ENCODE assay signal across 1 cellular context in the genomic region with DNA sequence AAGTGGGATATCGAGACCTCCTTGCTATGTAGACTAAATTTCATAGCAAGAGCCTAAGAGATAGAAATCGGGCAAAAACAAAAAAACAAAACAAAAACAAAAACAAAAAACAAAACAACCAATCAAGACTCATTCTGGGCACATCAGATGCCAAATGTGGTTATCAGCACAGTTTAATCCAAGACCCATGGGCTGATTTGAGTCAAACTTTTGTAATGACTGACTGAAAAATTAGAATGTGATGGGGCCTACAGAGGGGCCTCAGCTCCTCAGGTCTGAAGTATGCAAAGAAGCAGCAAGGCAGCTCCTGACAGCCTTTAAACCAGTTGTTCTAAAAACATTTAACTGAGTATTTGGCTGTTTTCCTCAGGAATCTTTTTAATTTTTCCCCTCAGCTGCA.
TF ChIP-seq lines count a peak whose summit lies in the region.

No MANE protein-coding gene starts in this region.

TF ChIP-seq in GM12878, 131 proteins besides CTCF, POLR2A, EP300 and RAD21:
- TF ChIP-seq CHD1 (IDR thresholded peaks at IDR 0.05; ENCODE audit: low read depth, low read length) (no peak), SRF (IDR thresholded peaks at IDR 0.05; ENCODE audit: low read depth in 2 of 2, low read length in 2 of 2) (0 out of 4 replicates have a peak, but pooled peaks of 1 of the 2 experiments have one; percentile 60), CBFB (IDR thresholded peaks at IDR 0.05; ENCODE audit: low read depth) (0 out of 2 replicates have a peak, but pooled peaks have one; percentile 51), BHLHE40 (IDR thresholded peaks at IDR 0.05; ENCODE audit: borderline replicate concordance in 1 of 2, low read depth in 2 of 2, low read length in 1 of 2) (no peak), NFYA (IDR thresholded peaks at IDR 0.05; ENCODE audit: borderline replicate concordance, low read depth, low read length) (no peak), FOS (IDR thresholded peaks at IDR 0.05; ENCODE audit: borderline replicate concordance, extremely low read depth, insufficient read length) (no peak), CREM (IDR thresholded peaks at IDR 0.05; ENCODE audit: low read depth) (peak; percentile 44; the same call in 1 of the 2 replicates), ATF2 (IDR thresholded peaks at IDR 0.05; ENCODE audit: low read length) (no peak), BCL11A (IDR thresholded peaks at IDR 0.05; ENCODE audit: low read depth, low read length) (peak; percentile 69; the same call in 1 of the 2 replicates), NFIC (IDR thresholded peaks at IDR 0.05; ENCODE audit: low read depth, low read length) (peak; percentile 67; the same call in 1 of the 2 replicates), ZBTB11 (CRISPR knock-in tag; IDR thresholded peaks at IDR 0.05) (no peak), ASH2L (IDR thresholded peaks at IDR 0.05; ENCODE audit: borderline replicate concordance, low read depth) (no peak), EED (IDR thresholded peaks at IDR 0.05; ENCODE audit: low read depth) (peak; percentile 56; the same call in 1 of the 2 replicates), SIN3A (IDR thresholded peaks at IDR 0.05; ENCODE audit: low read depth, low read length) (no peak), IRF4 (IDR thresholded peaks at IDR 0.05; ENCODE audit: low read depth, low read length) (peak; percentile 89; the same call in 1 of the 2 replicates), JUNB (IDR thresholded peaks at IDR 0.05) (peak; percentile 97), RUNX3 (IDR thresholded peaks at IDR 0.05; ENCODE audit: low read length) (peak; percentile 89)
- TF ChIP-seq, protein P1, sequence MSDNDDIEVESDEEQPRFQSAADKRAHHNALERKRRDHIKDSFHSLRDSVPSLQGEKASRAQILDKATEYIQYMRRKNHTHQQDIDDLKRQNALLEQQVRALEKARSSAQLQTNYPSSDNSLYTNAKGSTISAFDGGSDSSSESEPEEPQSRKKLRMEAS (IDR thresholded peaks at IDR 0.05; ENCODE audit: low read depth, low read length), result no peak
- TF ChIP-seq, protein P2, sequence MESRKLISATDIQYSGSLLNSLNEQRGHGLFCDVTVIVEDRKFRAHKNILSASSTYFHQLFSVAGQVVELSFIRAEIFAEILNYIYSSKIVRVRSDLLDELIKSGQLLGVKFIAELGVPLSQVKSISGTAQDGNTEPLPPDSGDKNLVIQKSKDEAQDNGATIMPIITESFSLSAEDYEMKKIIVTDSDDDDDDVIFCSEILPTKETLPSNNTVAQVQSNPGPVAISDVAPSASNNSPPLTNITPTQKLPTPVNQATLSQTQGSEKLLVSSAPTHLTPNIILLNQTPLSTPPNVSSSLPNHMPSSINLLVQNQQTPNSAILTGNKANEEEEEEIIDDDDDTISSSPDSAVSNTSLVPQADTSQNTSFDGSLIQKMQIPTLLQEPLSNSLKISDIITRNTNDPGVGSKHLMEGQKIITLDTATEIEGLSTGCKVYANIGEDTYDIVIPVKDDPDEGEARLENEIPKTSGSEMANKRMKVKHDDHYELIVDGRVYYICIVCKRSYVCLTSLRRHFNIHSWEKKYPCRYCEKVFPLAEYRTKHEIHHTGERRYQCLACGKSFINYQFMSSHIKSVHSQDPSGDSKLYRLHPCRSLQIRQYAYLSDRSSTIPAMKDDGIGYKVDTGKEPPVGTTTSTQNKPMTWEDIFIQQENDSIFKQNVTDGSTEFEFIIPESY (IDR thresholded peaks at IDR 0.05), result no peak
- TF ChIP-seq, protein P3, sequence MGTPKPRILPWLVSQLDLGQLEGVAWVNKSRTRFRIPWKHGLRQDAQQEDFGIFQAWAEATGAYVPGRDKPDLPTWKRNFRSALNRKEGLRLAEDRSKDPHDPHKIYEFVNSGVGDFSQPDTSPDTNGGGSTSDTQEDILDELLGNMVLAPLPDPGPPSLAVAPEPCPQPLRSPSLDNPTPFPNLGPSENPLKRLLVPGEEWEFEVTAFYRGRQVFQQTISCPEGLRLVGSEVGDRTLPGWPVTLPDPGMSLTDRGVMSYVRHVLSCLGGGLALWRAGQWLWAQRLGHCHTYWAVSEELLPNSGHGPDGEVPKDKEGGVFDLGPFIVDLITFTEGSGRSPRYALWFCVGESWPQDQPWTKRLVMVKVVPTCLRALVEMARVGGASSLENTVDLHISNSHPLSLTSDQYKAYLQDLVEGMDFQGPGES (IDR thresholded peaks at IDR 0.05), result no peak
TF ChIP-seq in GM12878: peak in this region for 9.
